ENCODE assay signal across 9 cellular contexts in genomic region chr16:3183445-3184139, GRCh38. TPM values are rescaled to one million over a fixed set of nuclear protein-coding genes. Genes with fewer than 3 reads are reported as not detected.
DNase-seq lines count a peak whose midpoint lies in the region; ATAC-seq, FAIRE-seq and TF ChIP-seq lines count a peak whose summit lies in the region.
"Had no signal": no experiment of that assay in that cellular context is flagged by ENCODE, and none has a peak within 500 bp of the region (broad histone marks: within the 10 kb centered on the region; RNA-seq: fewer than 3 reads in every experiment).

No MANE protein-coding gene starts in this region.

- no peak overlapping the region for H4K91ac ChIP-seq in H1 (replicated peaks; ENCODE audit: insufficient read length, low read length)
- no peak overlapping the region for H4K91ac ChIP-seq in neuronal stem cell (ENCODE audit: low read depth, low read length, poor library complexity)

- in situ Hi-C loops in Panc1 (cut with HindIII; ENCODE audit: low pct_unique_long_range_greater_than_20kb, low sequenced_read_pairs), result no loop called here

- ATAC-seq in Panc1 (peak; percentile 35), HG02840 (IDR thresholded peaks at IDR 0.05; ENCODE audit: low FRiP score, unreplicated experiment) (no peak), GM21423 (IDR thresholded peaks at IDR 0.05; ENCODE audit: unreplicated experiment) (no peak)

- H3K23ac ChIP-seq in H1 (ENCODE audit: insufficient read length) (no peak overlapping the region), neuronal stem cell (ENCODE audit: low read depth, low read length, poor library complexity) (peak overlapping the region; percentile 80)

- H2BK5ac ChIP-seq in H1 (ENCODE audit: low read depth, low read length) (no peak overlapping the region), neuronal stem cell (ENCODE audit: low read length) (no peak overlapping the region)

- no peak for TF ChIP-seq RAD21 in H1 (IDR thresholded peaks at IDR 0.05 in 1 of 2, conservative IDR thresholded peaks at IDR 0.05 in 1 of 2; ENCODE audit: low read depth in 2 of 2, low read length in 2 of 2)

- peaks cover 2% of the 10 kb centered on the region for H3K9me3 Mint-ChIP-seq in Calu3 (ENCODE audit: low read depth, unreplicated experiment)

- H2AK5ac ChIP-seq in H1 (ENCODE audit: low read depth, low read length) (no peak overlapping the region), neuronal stem cell (ENCODE audit: low read depth, low read length) (no peak overlapping the region)

- no peak for FAIRE-seq in H1 (lab: Jason Lieb, UNC)

- peak overlapping the region; percentile 100 for H3K27ac Mint-ChIP-seq in Calu3 (ENCODE audit: unreplicated experiment)

- no peaks in the 10 kb centered on the region for H3K79me2 ChIP-seq in H1 (ENCODE audit: control insufficient read depth in 1 of 2, insufficient read depth in 2 of 2, low read length in 2 of 2)

- H3K4me1 Mint-ChIP-seq in Calu3 (ENCODE audit: low read depth, unreplicated experiment), result peaks cover 38% of the 10 kb centered on the region

- no peaks in the 10 kb centered on the region for H3K27me3 ChIP-seq in Panc1 (ENCODE audit: control insufficient read depth, insufficient read depth, low read length)
- peaks cover 0 to 38% (median 25%) of the 10 kb centered on the region in 4 experiments; a peak in 6 of 7 replicates for H3K27me3 ChIP-seq in H1 (replicated peaks in 1 of 4; ENCODE audit: control insufficient read depth in 3 of 4, extremely low read depth in 1 of 4, insufficient read depth in 3 of 4, low read length in 3 of 4)
- H3K27me3 ChIP-seq in neuronal stem cell (ENCODE audit: control insufficient read depth in 3 of 3, insufficient read depth in 3 of 3, low read depth in 1 of 3, low read length in 3 of 3), result peaks cover 15 to 57% (median 50%) of the 10 kb centered on the region in 3 experiments

- TF ChIP-seq CTCF in Calu3 (IDR thresholded peaks at IDR 0.05; ENCODE audit: unreplicated experiment) (no peak), Panc1 (IDR thresholded peaks at IDR 0.05) (no peak; the same call in 1 of the 2 replicates), H1 (IDR thresholded peaks at IDR 0.05; ENCODE audit: control extremely low read depth in 1 of 3, insufficient read depth in 1 of 3, low read depth in 1 of 3, low read length in 3 of 3) (no peak)

- DNase-seq in Calu3 (no peak), Panc1 (ENCODE audit: low read depth, low spot score) (no peak), H1 (ENCODE audit: low read depth in 1 of 2, low spot score in 2 of 2) (no peak), neuronal stem cell (ENCODE audit: low spot score) (no peak), NCI-H524 treated with DMSO at 0.1 percent for 48 hours (lab: John Stamatoyannopoulos, UW) (no peak), NCI-H1417 (lab: John Stamatoyannopoulos, UW) (no peak)
- DNase-seq: T1000 had no signal

- H3K79me1 ChIP-seq in H1 (ENCODE audit: low read depth, low read length) (no peaks in the 10 kb centered on the region), neuronal stem cell (ENCODE audit: low read depth, low read length) (no peaks in the 10 kb centered on the region)

- peak overlapping the region; percentile 81 for H3K4me3 Mint-ChIP-seq in Calu3 (ENCODE audit: low read depth, unreplicated experiment)

- peaks cover 8% of the 10 kb centered on the region for H3K4me1 ChIP-seq in Panc1 (ENCODE audit: control insufficient read depth, insufficient read depth, low read length)
- H3K4me1 ChIP-seq in H1 (replicated peaks in 1 of 4; ENCODE audit: control insufficient read depth in 3 of 4, insufficient read depth in 4 of 4, low read length in 3 of 4), result no peaks in the 10 kb centered on the region; a peak in 2 of 7 replicates
- H3K4me1 ChIP-seq in neuronal stem cell (ENCODE audit: control insufficient read depth in 2 of 2, insufficient read depth in 1 of 2, low read depth in 1 of 2, low read length in 2 of 2), result peaks cover 0 to 7% of the 10 kb centered on the region in 2 donors

- peak overlapping the region; percentile 64 to 85 for H3K4me3 ChIP-seq in Panc1 (ENCODE audit: low read depth in 2 of 2, low read length in 2 of 2)
- peak overlapping the region; percentile 48 to 85 (median 82) for H3K4me3 ChIP-seq in H1 (ENCODE audit: extremely low read depth in 1 of 4, insufficient read depth in 2 of 4, low read depth in 3 of 4, low read length in 4 of 4)
- H3K4me3 ChIP-seq in neuronal stem cell (ENCODE audit: low read length in 2 of 2), result peak overlapping the region; percentile 63 to 83

- intact Hi-C loops in Calu3 (cut with micrococcal nuclease; ENCODE audit: unreplicated experiment) (loop anchor here (10.0 kb wide), 1 partner anchor 321 kb away; the partner anchor contains the start of gene CLUAP1), Panc1 (cut with micrococcal nuclease; ENCODE audit: unreplicated experiment) (no loop called here)

- H3K9me3 ChIP-seq in Panc1 (ENCODE audit: control insufficient read depth, insufficient read depth, low read depth, low read length) (no peaks in the 10 kb centered on the region), H1 (ENCODE audit: insufficient read depth in 2 of 2, low read depth in 1 of 2, low read length in 1 of 2) (no peaks in the 10 kb centered on the region), neuronal stem cell (replicated peaks in 1 of 2; ENCODE audit: control insufficient read depth in 2 of 2, insufficient read depth in 1 of 2, low read depth in 1 of 2, low read length in 2 of 2) (peaks cover 0 to 2% of the 10 kb centered on the region in 2 donors)

- H4K8ac ChIP-seq in H1 (ENCODE audit: extremely low read depth, insufficient read depth, low read length) (no peak overlapping the region), neuronal stem cell (ENCODE audit: low read depth, low read length) (no peak overlapping the region)

- H3K23me2 ChIP-seq in H1 (ENCODE audit: low read depth, low read length), result peaks cover 14% of the 10 kb centered on the region; the same call in 1 of the 2 replicates

- H3K4ac ChIP-seq in H1 (replicated peaks; ENCODE audit: insufficient read length, low read depth, low read length) (no peak overlapping the region), neuronal stem cell (ENCODE audit: low read length) (no peak overlapping the region)

- CTCF ChIA-PET in Calu3 (lab: Charles Lee), result interaction anchor here (0.6 to 1.3 kb wide), 3 partner anchors 14 to 25 kb away, joined by 3 to 7 read pairs (median 4); no protein-coding TSS in a partner anchor
- CTCF ChIA-PET in Panc1 (lab: Charles Lee), result interaction anchor here (0.6 kb wide), 2 partner anchors 23 to 82 kb away, joined by 5 to 10 read pairs; no protein-coding TSS in a partner anchor
- CTCF ChIA-PET in H1 (lab: Charles Lee; ENCODE audit: partially characterized antibody), result interaction anchor here (0.6 to 4.8 kb wide), 15 partner anchors 8 to 1203 kb away, joined by 3 to 35 read pairs (median 3); partner anchors contain the start of gene ZNF213

- no peak for TF ChIP-seq POLR2A in H1 (IDR thresholded peaks at IDR 0.05; ENCODE audit: control extremely low read depth in 1 of 2, low read depth in 2 of 2, low read length in 2 of 2)

- H3K9ac ChIP-seq in H1 (replicated peaks in 1 of 4; ENCODE audit: extremely low read depth in 1 of 4, low read depth in 3 of 4, low read length in 3 of 4) (no peak overlapping the region; a peak in 1 of 7 replicates), neuronal stem cell (ENCODE audit: low read depth, low read length, poor library complexity) (peak overlapping the region; percentile 80)

- peaks cover 46% of the 10 kb centered on the region for H3K36me3 Mint-ChIP-seq in Calu3 (ENCODE audit: insufficient read depth, unreplicated experiment)

- peak overlapping the region; percentile 68 to 87 for H3K4me2 ChIP-seq in H1 (ENCODE audit: insufficient read depth in 1 of 2, low read depth in 2 of 2, low read length in 2 of 2)
- peak overlapping the region; percentile 85 for H3K4me2 ChIP-seq in neuronal stem cell (ENCODE audit: insufficient read depth, low read length, poor library complexity, severe bottlenecking)

- H2BK15ac ChIP-seq in H1 (ENCODE audit: low read length) (no peak overlapping the region), neuronal stem cell (ENCODE audit: low read length) (no peak overlapping the region)

- POLR2A ChIA-PET in Panc1 (lab: Charles Lee) (no interaction called here), H1 (lab: Charles Lee; ENCODE audit: partially characterized antibody) (interaction anchor here (1.0 to 4.5 kb wide), 6 partner anchors 9 to 301 kb away, joined by 3 to 28 read pairs (median 4); no protein-coding TSS in a partner anchor)

- H2BK20ac ChIP-seq in H1 (ENCODE audit: low read length), result no peak overlapping the region

- BruUV-seq in Calu3 (replicated peaks; lab: Mats Ljungman, UMichigan) (no TSS peak), Panc1 (replicated peaks; lab: Mats Ljungman, UMichigan) (no TSS peak)

- no peaks in the 10 kb centered on the region for H3K36me3 ChIP-seq in Panc1 (ENCODE audit: control insufficient read depth, insufficient read depth, low read length)
- H3K36me3 ChIP-seq in H1 (ENCODE audit: control insufficient read depth in 2 of 4, insufficient read depth in 4 of 4, low read length in 3 of 4), result no peaks in the 10 kb centered on the region
- H3K36me3 ChIP-seq in neuronal stem cell (replicated peaks in 1 of 2; ENCODE audit: control insufficient read depth in 2 of 2, insufficient read depth in 2 of 2, low read length in 2 of 2), result no peaks in the 10 kb centered on the region

- H3K56ac ChIP-seq in H1 (replicated peaks; ENCODE audit: insufficient read length, low read depth, low read length), result no peak overlapping the region

- no peak overlapping the region; the same call in 1 of the 2 replicates for H3K27ac ChIP-seq in Panc1 (ENCODE audit: low read length)
- H3K27ac ChIP-seq in H1 (ENCODE audit: low read depth, low read length), result no peak overlapping the region
- no peak overlapping the region for H3K27ac ChIP-seq in neuronal stem cell (replicated peaks; ENCODE audit: low read length)

- TF ChIP-seq EP300 in H1 (IDR thresholded peaks at IDR 0.05; ENCODE audit: borderline replicate concordance in 1 of 2, low read depth in 2 of 2, low read length in 2 of 2), result no peak

- H2BK12ac ChIP-seq in H1 (ENCODE audit: low read depth, low read length) (no peak overlapping the region), neuronal stem cell (ENCODE audit: low read length) (no peak overlapping the region)

- H2AFZ ChIP-seq in H1 (ENCODE audit: low read length), result peak overlapping the region; percentile 76; the same call in 1 of the 2 replicates
- peak overlapping the region; percentile 95 for H2AFZ ChIP-seq in neuronal stem cell (ENCODE audit: low read length)

- peaks cover 84% of the 10 kb centered on the region for H3K27me3 Mint-ChIP-seq in Calu3 (ENCODE audit: unreplicated experiment)

- H4K5ac ChIP-seq in H1 (ENCODE audit: insufficient read length, low read depth, low read length), result no peak overlapping the region

- H2BK120ac ChIP-seq in H1 (replicated peaks; ENCODE audit: low read depth, low read length), result no peak overlapping the region
- no peak overlapping the region for H2BK120ac ChIP-seq in neuronal stem cell (ENCODE audit: low read depth, low read length)

- 4% methylated on average over 41 of the region's 42 CpGs; no CpG with 5 or more reads in 1 of the 2 experiments for WGBS in H1 (ENCODE audit: extremely low coverage in 1 of 2, insufficient coverage in 1 of 2, insufficient read length in 1 of 2, insufficient replicate concordance in 2 of 2, low coverage in 1 of 2, low lambda C conversion rate in 2 of 2, missing lambda C conversion rate in 1 of 2), 2 experiments
- no CpG with 5 or more reads among the region's 42 CpGs for WGBS in neuronal stem cell (ENCODE audit: extremely low coverage in 2 of 2, insufficient read length in 2 of 2, insufficient replicate concordance in 1 of 2), 2 donors

- no peak overlapping the region for H3K14ac ChIP-seq in H1 (ENCODE audit: insufficient read length)
- peak overlapping the region; percentile 32 for H3K14ac ChIP-seq in neuronal stem cell (ENCODE audit: low read length)

- no peaks in the 10 kb centered on the region for H4K20me1 ChIP-seq in H1 (replicated peaks in 1 of 2; ENCODE audit: control insufficient read depth in 1 of 2, insufficient read depth in 2 of 2, low read length in 2 of 2)

- H3K18ac ChIP-seq in H1 (ENCODE audit: extremely low read depth, low read length) (no peak overlapping the region), neuronal stem cell (ENCODE audit: low read length) (no peak overlapping the region)

RNA-seq across cellular contexts. Expression of gene OR1F1, which starts 4.4 kb away (rescaled TPM):
- 0.40 and 0.54 TPM in 2 replicates for total RNA-seq in Calu3 (2022)
- 0.26 TPM for total RNA-seq in Panc1 (2021; ENCODE audit: unreplicated experiment)
- 0.63 TPM for polyA plus RNA-seq in Panc1 (2012; ENCODE audit: insufficient read length)
- total RNA-seq in H1 (2021; fragmentation: NEBNext Ultra II Directional; extraction: Animal tissue kit (Norgen Biotek cat#: 25700)), result 0.48 and 0.52 TPM in 2 replicates
- 0.93 and 1.2 TPM in 2 replicates for polyA plus RNA-seq in H1 (2011; rRNA removed)
- polyA plus RNA-seq in H1 (2011; cell fraction: cytosol; rRNA removed), result 0.40 TPM
- polyA plus RNA-seq in H1 (2011; cell fraction: nucleus; rRNA removed), result 0.87 TPM
- 0.40 to 0.48 TPM (median 0.42 TPM) in 3 of 4 replicates, not detected in the other for polyA plus RNA-seq in H1 (2012, experiment 1 of 2)
- not detected for polyA plus RNA-seq in H1 (2012, experiment 2 of 2)
- polyA plus RNA-seq in H1 (2013, experiment 1 of 2), result 0.41 TPM
- 0.35 TPM for polyA plus RNA-seq in H1 (2013, experiment 2 of 2)
- 0.82 and 2.6 TPM in 2 replicates for polyA minus RNA-seq in H1 (2011; rRNA and poly(A)+ RNA removed)
- not detected for polyA minus RNA-seq in H1 (2011; cell fraction: cytosol; rRNA and poly(A)+ RNA removed)
- not detected for polyA minus RNA-seq in H1 (2011; cell fraction: nucleus; rRNA and poly(A)+ RNA removed)
- 0.21 TPM for polyA plus RNA-seq in neuronal stem cell (2013, experiment 1 of 2)
- 0.10 TPM for polyA plus RNA-seq in neuronal stem cell (2013, experiment 2 of 2)

RNA-seq across cellular contexts. Expression of gene ZNF213, which starts 48.8 kb away (rescaled TPM):
- total RNA-seq in Calu3 (2022) (9.8 and 11.8 TPM in 2 replicates), Panc1 (2021; ENCODE audit: unreplicated experiment) (12.3 TPM)
- 19.1 TPM for polyA plus RNA-seq in Panc1 (2012; ENCODE audit: insufficient read length)
- 6.9 and 7.3 TPM in 2 replicates for total RNA-seq in H1 (2021; fragmentation: NEBNext Ultra II Directional; extraction: Animal tissue kit (Norgen Biotek cat#: 25700))
- polyA plus RNA-seq in H1 (2011; rRNA removed), result 1.6 and 3.8 TPM in 2 replicates
- polyA plus RNA-seq in H1 (2011; cell fraction: cytosol; rRNA removed), result 1.6 TPM
- 3.9 TPM for polyA plus RNA-seq in H1 (2011; cell fraction: nucleus; rRNA removed)
- 6.0 to 8.4 TPM (median 8.4 TPM) in 4 replicates for polyA plus RNA-seq in H1 (2012, experiment 1 of 2)
- polyA plus RNA-seq in H1 (2012, experiment 2 of 2), result 7.1 TPM
- polyA plus RNA-seq in H1 (2013, experiment 1 of 2), result 6.2 TPM
- polyA plus RNA-seq in H1 (2013, experiment 2 of 2), result 6.1 TPM
- polyA minus RNA-seq in H1 (2011; rRNA and poly(A)+ RNA removed), result 1.2 and 1.4 TPM in 2 replicates
- 4.2 TPM for polyA minus RNA-seq in H1 (2011; cell fraction: cytosol; rRNA and poly(A)+ RNA removed)
- polyA minus RNA-seq in H1 (2011; cell fraction: nucleus; rRNA and poly(A)+ RNA removed), result 3.9 TPM
- 8.2 TPM for polyA plus RNA-seq in neuronal stem cell (2013, experiment 1 of 2)
- 7.9 TPM for polyA plus RNA-seq in neuronal stem cell (2013, experiment 2 of 2)

RNA-seq across cellular contexts. Expression of gene ZNF200, which starts 51.4 kb away (rescaled TPM):
- 12.7 and 14.6 TPM in 2 replicates for total RNA-seq in Calu3 (2022)
- 12.4 TPM for total RNA-seq in Panc1 (2021; ENCODE audit: unreplicated experiment)
- polyA plus RNA-seq in Panc1 (2012; ENCODE audit: insufficient read length), result 6.8 TPM
- total RNA-seq in H1 (2021; fragmentation: NEBNext Ultra II Directional; extraction: Animal tissue kit (Norgen Biotek cat#: 25700)), result 7.5 and 9.9 TPM in 2 replicates
- polyA plus RNA-seq in H1 (2011; rRNA removed), result 2.7 and 3.0 TPM in 2 replicates
- 4.1 TPM for polyA plus RNA-seq in H1 (2011; cell fraction: cytosol; rRNA removed)
- polyA plus RNA-seq in H1 (2011; cell fraction: nucleus; rRNA removed), result 3.2 TPM
- polyA plus RNA-seq in H1 (2012, experiment 1 of 2), result 5.5 to 7.8 TPM (median 6.5 TPM) in 4 replicates
- 1.4 TPM for polyA plus RNA-seq in H1 (2012, experiment 2 of 2)
- polyA plus RNA-seq in H1 (2013, experiment 1 of 2), result 5.8 TPM
- polyA plus RNA-seq in H1 (2013, experiment 2 of 2), result 5.3 TPM
- 6.7 and 8.4 TPM in 2 replicates for polyA minus RNA-seq in H1 (2011; rRNA and poly(A)+ RNA removed)
- 4.0 TPM for polyA minus RNA-seq in H1 (2011; cell fraction: cytosol; rRNA and poly(A)+ RNA removed)
- 11.2 TPM for polyA minus RNA-seq in H1 (2011; cell fraction: nucleus; rRNA and poly(A)+ RNA removed)
- 3.3 TPM for polyA plus RNA-seq in neuronal stem cell (2013, experiment 1 of 2)
- polyA plus RNA-seq in neuronal stem cell (2013, experiment 2 of 2), result 3.6 TPM
